1 cellular context compared by ENCODE assay signal in the genomic region with DNA sequence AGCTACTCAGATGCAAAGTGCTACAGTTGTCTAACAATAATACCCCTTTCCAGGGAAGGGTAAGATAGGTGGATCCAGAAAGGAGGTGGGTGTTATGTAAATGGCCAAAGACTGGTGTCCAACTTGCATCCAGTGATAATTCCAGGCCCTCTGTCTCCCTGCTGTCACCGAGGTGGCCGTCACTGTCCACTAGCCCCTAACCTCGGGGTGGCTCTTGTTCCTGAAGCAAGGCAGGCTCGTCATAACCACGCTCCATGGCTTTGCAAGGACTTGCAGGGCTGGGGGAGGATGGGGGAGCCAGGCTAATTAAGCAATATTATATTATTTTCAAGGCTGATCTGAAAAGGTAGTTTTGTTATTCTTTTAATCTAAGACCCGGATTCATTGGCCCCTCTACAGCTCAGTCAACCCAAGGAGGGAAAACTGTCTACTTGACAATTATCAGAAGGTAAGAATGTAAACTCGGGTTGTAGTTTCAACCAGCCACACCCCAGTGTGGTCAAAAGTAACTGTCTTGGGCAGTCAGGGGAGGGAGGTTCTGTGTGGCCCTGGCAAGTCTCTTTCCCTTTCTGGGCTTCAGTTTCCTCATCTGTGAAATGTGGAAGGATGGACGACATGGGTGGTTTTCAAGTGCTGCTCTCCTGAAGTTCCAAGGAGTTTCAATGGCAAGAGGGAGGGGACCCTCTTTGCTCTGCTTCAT.
TF ChIP-seq lines count a peak whose summit lies in the region.

No MANE protein-coding gene starts in this region.

TF ChIP-seq in K562, 482 proteins besides CTCF, POLR2A, EP300 and RAD21:
- TF ChIP-seq HNRNPL (IDR thresholded peaks at IDR 0.05; ENCODE audit: low read depth, low read length) (no peak), MAFK (IDR thresholded peaks at IDR 0.05; ENCODE audit: low read length) (peak; percentile 40; the same call in 1 of the 2 replicates), MECOM (CRISPR knock-in tag; IDR thresholded peaks at IDR 0.05) (no peak), MAFF (IDR thresholded peaks at IDR 0.05; ENCODE audit: low read length) (peak; percentile 70), ZBTB1 (CRISPR knock-in tag; IDR thresholded peaks at IDR 0.05; ENCODE audit: borderline replicate concordance, low read depth) (0 out of 2 replicates have a peak, but pooled peaks have one; percentile 57), MEF2D (tag; conservative IDR thresholded peaks at IDR 0.05; ENCODE audit: low read depth) (0 out of 2 replicates have a peak, but pooled peaks have one; percentile 4), ETV1 (tag; conservative IDR thresholded peaks at IDR 0.05; ENCODE audit: low read depth) (peak; percentile 30; the same call in 1 of the 2 replicates), MAFG (tag; conservative IDR thresholded peaks at IDR 0.05) (peak; percentile 81), EZH2 (IDR thresholded peaks at IDR 0.05; ENCODE audit: borderline replicate concordance, low read depth, low read length) (no peak), FOSL1 (tag; conservative IDR thresholded peaks at IDR 0.05) (0 out of 2 replicates have a peak, but pooled peaks have one; percentile 17), SRF (CRISPR knock-in tag; IDR thresholded peaks at IDR 0.05) (0 out of 4 replicates have a peak, but pooled peaks of 1 of the 2 experiments have one; percentile 51), C11orf30 (IDR thresholded peaks at IDR 0.05; ENCODE audit: low read depth) (peak; percentile 91), MCM7 (IDR thresholded peaks at IDR 0.05) (no peak), KAT7 (CRISPR knock-in tag; IDR thresholded peaks at IDR 0.05; ENCODE audit: borderline replicate concordance) (0 out of 2 replicates have a peak, but pooled peaks have one; percentile 45), ZFP36 (IDR thresholded peaks at IDR 0.05; ENCODE audit: low read depth, low read length, partially characterized antibody) (peak; percentile 53), KHSRP (IDR thresholded peaks at IDR 0.05) (no peak), NFE2L1 (tag; IDR thresholded peaks at IDR 0.05; ENCODE audit: borderline replicate concordance, low read depth) (no peak), ZNF316 (IDR thresholded peaks at IDR 0.05) (peak; percentile 94)
- TF ChIP-seq, protein P1, sequence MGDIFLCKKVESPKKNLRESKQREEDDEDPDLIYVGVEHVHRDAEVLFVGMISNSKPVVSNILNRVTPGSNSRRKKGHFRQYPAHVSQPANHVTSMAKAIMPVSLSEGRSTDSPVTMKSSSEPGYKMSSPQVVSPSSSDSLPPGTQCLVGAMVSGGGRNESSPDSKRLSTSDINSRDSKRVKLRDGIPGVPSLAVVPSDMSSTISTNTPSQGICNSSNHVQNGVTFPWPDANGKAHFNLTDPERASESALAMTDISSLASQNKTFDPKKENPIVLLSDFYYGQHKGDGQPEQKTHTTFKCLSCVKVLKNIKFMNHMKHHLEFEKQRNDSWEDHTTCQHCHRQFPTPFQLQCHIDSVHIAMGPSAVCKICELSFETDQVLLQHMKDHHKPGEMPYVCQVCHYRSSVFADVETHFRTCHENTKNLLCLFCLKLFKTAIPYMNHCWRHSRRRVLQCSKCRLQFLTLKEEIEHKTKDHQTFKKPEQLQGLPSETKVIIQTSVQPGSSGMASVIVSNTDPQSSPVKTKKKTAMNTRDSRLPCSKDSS (IDR thresholded peaks at IDR 0.05; ENCODE audit: low read depth, partially characterized antibody) = no peak
- TF ChIP-seq, protein P2, sequence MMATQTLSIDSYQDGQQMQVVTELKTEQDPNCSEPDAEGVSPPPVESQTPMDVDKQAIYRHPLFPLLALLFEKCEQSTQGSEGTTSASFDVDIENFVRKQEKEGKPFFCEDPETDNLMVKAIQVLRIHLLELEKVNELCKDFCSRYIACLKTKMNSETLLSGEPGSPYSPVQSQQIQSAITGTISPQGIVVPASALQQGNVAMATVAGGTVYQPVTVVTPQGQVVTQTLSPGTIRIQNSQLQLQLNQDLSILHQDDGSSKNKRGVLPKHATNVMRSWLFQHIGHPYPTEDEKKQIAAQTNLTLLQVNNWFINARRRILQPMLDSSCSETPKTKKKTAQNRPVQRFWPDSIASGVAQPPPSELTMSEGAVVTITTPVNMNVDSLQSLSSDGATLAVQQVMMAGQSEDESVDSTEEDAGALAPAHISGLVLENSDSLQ (IDR thresholded peaks at IDR 0.05) = peak; percentile 13; the same call in 1 of the 2 replicates
- TF ChIP-seq, protein P3, sequence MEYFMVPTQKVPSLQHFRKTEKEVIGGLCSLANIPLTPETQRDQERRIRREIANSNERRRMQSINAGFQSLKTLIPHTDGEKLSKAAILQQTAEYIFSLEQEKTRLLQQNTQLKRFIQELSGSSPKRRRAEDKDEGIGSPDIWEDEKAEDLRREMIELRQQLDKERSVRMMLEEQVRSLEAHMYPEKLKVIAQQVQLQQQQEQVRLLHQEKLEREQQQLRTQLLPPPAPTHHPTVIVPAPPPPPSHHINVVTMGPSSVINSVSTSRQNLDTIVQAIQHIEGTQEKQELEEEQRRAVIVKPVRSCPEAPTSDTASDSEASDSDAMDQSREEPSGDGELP (CRISPR knock-in tag; IDR thresholded peaks at IDR 0.05; ENCODE audit: borderline replicate concordance) = 0 out of 2 replicates have a peak, but pooled peaks have one; percentile 12
